Comparison of ENCODE assay signal across 17 cellular contexts in genomic region chr7:70712942-70713341, GRCh38.
A peak's percentile ranks its signal among the peaks of the same experiment; 100 is the strongest.
DNase-seq lines count a peak whose midpoint lies in the region; ATAC-seq lines count a peak whose summit lies in the region.
"Had no signal": no experiment of that assay in that cellular context is flagged by ENCODE, and none has a peak within 500 bp of the region (broad histone marks: within the 10 kb centered on the region; RNA-seq: fewer than 3 reads in every experiment).

No MANE protein-coding gene starts in this region.

- H3K36me3 Mint-ChIP-seq in stimulated activated effector memory CD8-positive, alpha-beta T cell treated with anti-CD3 and anti-CD28 coated beads, Interleukin-12 subunit alpha, Interleukin-12 subunit beta, amount 100 ng/mL, for 72 hours = no peaks in the 10 kb centered on the region

- H3K9me3 Mint-ChIP-seq in stimulated activated effector memory CD8-positive, alpha-beta T cell treated with anti-CD3 and anti-CD28 coated beads, Interleukin-12 subunit alpha, Interleukin-12 subunit beta, amount 100 ng/mL, for 72 hours = peaks cover 4% of the 10 kb centered on the region

- intact Hi-C loops in left ventricle myocardium superior (cut with micrococcal nuclease) = no loop called here

- peak; percentile 77 for ATAC-seq in left ventricle myocardium superior
- no peak for ATAC-seq in stimulated activated effector memory CD8-positive, alpha-beta T cell treated with anti-CD3 and anti-CD28 coated beads, Interleukin-12 subunit alpha, Interleukin-12 subunit beta, amount 100 ng/mL, for 72 hours
- ATAC-seq: A549, Panc1 had no signal

- no peak overlapping the region for H3K4me3 Mint-ChIP-seq in stimulated activated effector memory CD8-positive, alpha-beta T cell treated with anti-CD3 and anti-CD28 coated beads, Interleukin-12 subunit alpha, Interleukin-12 subunit beta, amount 100 ng/mL, for 72 hours

- DNase-seq in NCI-H345 (lab: John Stamatoyannopoulos, UW) = peak; percentile 54
- DNase-seq in NCI-H345 treated with DMSO at 0.1 percent for 48 hours (lab: John Stamatoyannopoulos, UW; ENCODE audit: unreplicated experiment) = no peak
- DNase-seq in NCI-H774 (lab: John Stamatoyannopoulos, UW) = peak; percentile 72
- no peak for DNase-seq in left ventricle myocardium superior
- DNase-seq in stimulated activated effector memory CD8-positive, alpha-beta T cell treated with anti-CD3 and anti-CD28 coated beads, Interleukin-12 subunit alpha, Interleukin-12 subunit beta, amount 100 ng/mL, for 72 hours (ENCODE audit: low spot score in 2 of 2) = no peak
- DNase-seq in activated effector memory CD4-positive, alpha-beta T cell treated with Interleukin-2 at 50 U/mL for 16 hours = no peak
- no peak for DNase-seq in Kasumi-1 (lab: John Stamatoyannopoulos, UW)
- DNase-seq in activated naive CD4-positive, alpha-beta T cell treated with Interleukin-2 at 50 U/mL for 16 hours = no peak
- DNase-seq: activated CD4-positive, alpha-beta T cell treated with anti-CD3 and anti-CD28 coated beads, Interleukin-2, amount 50 U/mL, for 4 hours; activated naive CD4-positive, alpha-beta T cell treated with anti-CD3 and anti-CD28 coated beads, Interleukin-2, amount 50 U/mL, for 16 hours; dermis blood vessel endothelial cell; glutamatergic neuron; mesendoderm; NCI-H1417 treated with DMSO at 0.1 percent for 48 hours; retina had no signal

- peaks cover 65% of the 10 kb centered on the region for H3K4me1 Mint-ChIP-seq in stimulated activated effector memory CD8-positive, alpha-beta T cell treated with anti-CD3 and anti-CD28 coated beads, Interleukin-12 subunit alpha, Interleukin-12 subunit beta, amount 100 ng/mL, for 72 hours

- H3K27ac Mint-ChIP-seq in stimulated activated effector memory CD8-positive, alpha-beta T cell treated with anti-CD3 and anti-CD28 coated beads, Interleukin-12 subunit alpha, Interleukin-12 subunit beta, amount 100 ng/mL, for 72 hours = peak overlapping the region; percentile 55

Comparison
In these comparisons a context has a peak if more than half of its experiments do, and no peak if none do; other contexts are left out.
1. DNase-seq: peak in NCI-H345 (single experiment) and NCI-H774 (single experiment); none in NCI-H345 treated with DMSO at 0.1 percent for 48 hours (single experiment), left ventricle myocardium superior (single experiment), stimulated activated effector memory CD8-positive, alpha-beta T cell treated with anti-CD3 and anti-CD28 coated beads, Interleukin-12 subunit alpha, Interleukin-12 subunit beta, amount 100 ng/mL, for 72 hours (0 of 2), activated effector memory CD4-positive, alpha-beta T cell treated with Interleukin-2 at 50 U/mL for 16 hours (single experiment), Kasumi-1 (0 of 2) and activated naive CD4-positive, alpha-beta T cell treated with Interleukin-2 at 50 U/mL for 16 hours (single experiment).